ENCODE assay signal across 1 cellular context in the genomic region with DNA sequence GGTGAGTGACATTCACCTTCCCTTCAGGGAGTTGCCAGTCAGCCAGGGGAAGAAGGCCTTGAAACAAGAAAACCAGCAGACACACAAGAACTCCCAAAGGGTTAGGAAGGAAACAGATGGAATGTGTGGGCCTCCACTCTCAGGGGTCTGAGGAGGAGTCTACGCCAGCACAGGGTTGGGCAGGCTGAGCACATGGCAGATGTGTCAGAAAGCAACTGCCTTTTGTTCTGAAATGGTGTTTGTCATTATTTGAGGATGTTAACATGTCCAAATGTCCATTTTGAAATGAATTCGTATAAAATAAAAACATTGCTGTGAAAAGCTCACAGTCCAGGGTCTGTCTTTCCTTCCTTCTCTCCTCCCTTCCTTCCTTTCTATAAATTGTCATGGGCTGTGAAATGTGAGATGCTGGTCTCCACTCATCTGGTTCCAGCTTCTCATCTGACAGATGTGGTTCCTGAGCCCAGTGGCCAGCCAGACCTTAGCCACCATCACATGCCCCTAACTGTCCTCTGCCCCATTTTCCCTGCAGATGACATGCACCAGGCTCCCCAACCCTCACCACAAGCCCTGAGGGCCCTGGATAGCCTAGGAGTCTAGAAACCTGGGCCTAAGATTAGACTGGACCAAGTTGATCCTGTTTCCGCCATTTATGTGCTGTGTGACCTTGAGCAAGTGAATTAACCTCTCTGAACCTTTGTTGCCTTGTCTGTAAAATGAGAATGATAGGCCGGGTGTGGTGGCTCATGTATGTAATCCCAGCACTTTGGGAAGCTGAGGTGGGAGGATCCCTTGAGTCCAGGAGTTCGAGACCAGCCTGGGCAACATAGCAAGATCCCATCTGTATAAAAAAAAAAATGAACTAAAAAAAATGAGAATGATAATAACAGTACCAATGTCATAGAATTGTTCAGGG.
TF ChIP-seq lines count a peak whose summit lies in the region.

No MANE protein-coding gene starts in this region.

TF ChIP-seq in K562, 482 proteins besides CTCF, POLR2A, EP300 and RAD21 (continued from another document):
- TF ChIP-seq BCOR (IDR thresholded peaks at IDR 0.05) (peak; percentile 94), ZFP36 (IDR thresholded peaks at IDR 0.05; ENCODE audit: low read depth, low read length, partially characterized antibody) (peak; percentile 60), ETS1 (conservative IDR thresholded peaks at IDR 0.05; ENCODE audit: control insufficient read depth, low read depth, low read length) (no peak), TAL1 (IDR thresholded peaks at IDR 0.05) (no peak)
- TF ChIP-seq, protein P1, sequence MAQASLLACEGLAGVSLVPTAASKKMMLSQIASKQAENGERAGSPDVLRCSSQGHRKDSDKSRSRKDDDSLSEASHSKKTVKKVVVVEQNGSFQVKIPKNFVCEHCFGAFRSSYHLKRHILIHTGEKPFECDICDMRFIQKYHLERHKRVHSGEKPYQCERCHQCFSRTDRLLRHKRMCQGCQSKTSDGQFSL (CRISPR knock-in tag; IDR thresholded peaks at IDR 0.05): no peak
- TF ChIP-seq, protein P1 (tag; IDR thresholded peaks at IDR 0.05): no peak
TF ChIP-seq in K562: peak in this region for 6.
